ENCODE assay signal across 12 cellular contexts in the genomic region with DNA sequence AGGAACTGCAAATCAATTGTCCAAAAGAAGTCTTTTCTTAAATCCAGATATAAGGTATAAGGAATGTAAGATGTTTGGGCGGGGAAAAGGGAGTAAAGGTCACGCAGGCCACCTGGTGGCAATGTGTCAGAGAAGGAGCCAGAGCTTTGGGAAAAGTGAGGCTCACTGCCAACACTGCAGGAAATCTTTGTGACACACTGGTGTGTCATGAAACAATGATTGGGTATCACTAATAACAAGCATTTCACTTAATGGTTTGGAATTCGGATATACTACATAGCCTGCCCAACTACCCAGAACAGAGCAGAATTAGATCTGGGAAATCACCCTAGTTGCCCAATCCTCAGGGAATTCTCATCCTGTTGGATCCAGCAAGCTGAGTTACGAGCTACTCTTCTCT.
DNase-seq lines count a peak whose midpoint lies in the region; ATAC-seq, FAIRE-seq and TF ChIP-seq lines count a peak whose summit lies in the region.
"Had no signal": no experiment of that assay in that cellular context is flagged by ENCODE, and none has a peak within 500 bp of the region (broad histone marks: within the 10 kb centered on the region; RNA-seq: fewer than 3 reads in every experiment).

No MANE protein-coding gene starts in this region.

- CTCF ChIA-PET in Calu3 (lab: Charles Lee) (interaction anchor here (0.6 to 2.8 kb wide), 3 partner anchors 54 to 538 kb away, joined by 3 to 12 read pairs (median 5); no protein-coding TSS in a partner anchor), H1 (lab: Charles Lee; ENCODE audit: partially characterized antibody) (interaction anchor here (0.6 to 2.4 kb wide), 11 partner anchors 13 to 537 kb away, joined by 3 to 9 read pairs (median 4); no protein-coding TSS in a partner anchor)

- no peak overlapping the region for H4K91ac ChIP-seq in H1 (replicated peaks; ENCODE audit: insufficient read length, low read length)

- no peak overlapping the region for H3K4me3 Mint-ChIP-seq in Calu3 (ENCODE audit: low read depth, unreplicated experiment)
- no peak overlapping the region for H3K4me3 Mint-ChIP-seq in nephron
- H3K4me3 Mint-ChIP-seq in glutamatergic neuron (ENCODE audit: unreplicated experiment), result no peak overlapping the region

- no peaks in the 10 kb centered on the region for H3K27me3 Mint-ChIP-seq in Calu3 (ENCODE audit: unreplicated experiment)
- no peaks in the 10 kb centered on the region for H3K27me3 Mint-ChIP-seq in nephron (ENCODE audit: low read depth)
- H3K27me3 Mint-ChIP-seq in glutamatergic neuron (ENCODE audit: unreplicated experiment), result no peaks in the 10 kb centered on the region

- no peak overlapping the region for H3K18ac ChIP-seq in H1 (ENCODE audit: extremely low read depth, low read length)

- no peaks in the 10 kb centered on the region for H4K20me1 ChIP-seq in H1 (replicated peaks in 1 of 2; ENCODE audit: control insufficient read depth in 1 of 2, insufficient read depth in 2 of 2, low read length in 2 of 2)

- peaks cover 2% of the 10 kb centered on the region; the same call in 1 of the 2 replicates for H3K79me1 ChIP-seq in H1 (ENCODE audit: low read depth, low read length)

- H3K79me2 ChIP-seq in H1 (ENCODE audit: control insufficient read depth in 1 of 2, insufficient read depth in 2 of 2, low read length in 2 of 2), result peaks cover 0 to 4% of the 10 kb centered on the region in 2 experiments; a peak in 2 of 4 replicates

- H3K27ac Mint-ChIP-seq in Calu3 (ENCODE audit: unreplicated experiment) (no peak overlapping the region), nephron (peak overlapping the region; percentile 1 to 18 (median 14)), glutamatergic neuron (ENCODE audit: unreplicated experiment) (no peak overlapping the region)

- TF ChIP-seq CTCF in Calu3 (IDR thresholded peaks at IDR 0.05; ENCODE audit: unreplicated experiment) (no peak), H1 (IDR thresholded peaks at IDR 0.05; ENCODE audit: control extremely low read depth in 1 of 3, insufficient read depth in 1 of 3, low read depth in 1 of 3, low read length in 3 of 3) (peak; percentile 6 to 34 (median 32); a peak in 2 of 4 replicates), nephron (IDR thresholded peaks at IDR 0.05; ENCODE audit: unreplicated experiment in 3 of 3) (no peak), glutamatergic neuron (IDR thresholded peaks at IDR 0.05; ENCODE audit: partially characterized antibody, unreplicated experiment) (no peak)

- H3K36me3 Mint-ChIP-seq in Calu3 (ENCODE audit: insufficient read depth, unreplicated experiment), result no peaks in the 10 kb centered on the region
- H3K36me3 Mint-ChIP-seq in nephron (ENCODE audit: low read depth), result peaks cover 48% of the 10 kb centered on the region
- peaks cover 14% of the 10 kb centered on the region for H3K36me3 Mint-ChIP-seq in glutamatergic neuron (ENCODE audit: unreplicated experiment)

- intact Hi-C loops in Calu3 (cut with micrococcal nuclease; ENCODE audit: unreplicated experiment), result loop anchor here (2.0 kb wide), 1 partner anchor 320 kb away; no protein-coding TSS in a partner anchor

- H3K9me3 Mint-ChIP-seq in Calu3 (ENCODE audit: low read depth, unreplicated experiment) (no peaks in the 10 kb centered on the region), nephron (peaks cover 15% of the 10 kb centered on the region), glutamatergic neuron (ENCODE audit: unreplicated experiment) (peaks cover 7% of the 10 kb centered on the region)

- POLR2A ChIA-PET in H1 (lab: Charles Lee; ENCODE audit: partially characterized antibody), result interaction anchor here (3.2 kb wide), 1 partner anchor 25 kb away, joined by 13 read pairs; no protein-coding TSS in a partner anchor

- no peak overlapping the region for H3K4ac ChIP-seq in H1 (replicated peaks; ENCODE audit: insufficient read length, low read depth, low read length)

- H3K36me3 ChIP-seq in H1 (ENCODE audit: control insufficient read depth in 2 of 4, insufficient read depth in 4 of 4, low read length in 3 of 4), result peaks cover 0 to 12% (median 4%) of the 10 kb centered on the region in 4 experiments; a peak in 3 of 8 replicates

- TF ChIP-seq RAD21 in H1 (IDR thresholded peaks at IDR 0.05 in 1 of 2, conservative IDR thresholded peaks at IDR 0.05 in 1 of 2; ENCODE audit: low read depth in 2 of 2, low read length in 2 of 2), result peak; percentile 28 to 44

- H3K4me1 Mint-ChIP-seq in Calu3 (ENCODE audit: low read depth, unreplicated experiment) (peaks cover 33% of the 10 kb centered on the region), nephron (peaks cover 34% of the 10 kb centered on the region), glutamatergic neuron (ENCODE audit: low read depth, unreplicated experiment) (peaks cover 15% of the 10 kb centered on the region)

- WGBS in H1 (ENCODE audit: extremely low coverage in 1 of 2, insufficient coverage in 1 of 2, insufficient read length in 1 of 2, insufficient replicate concordance in 2 of 2, low coverage in 1 of 2, low lambda C conversion rate in 2 of 2, missing lambda C conversion rate in 1 of 2), 2 experiments, result 87% methylated on average over 4 of the region's 4 CpGs; no CpG with 5 or more reads in 1 of the 2 experiments

- no peaks in the 10 kb centered on the region for H3K27me3 ChIP-seq in H1 (replicated peaks in 1 of 4; ENCODE audit: control insufficient read depth in 3 of 4, extremely low read depth in 1 of 4, insufficient read depth in 3 of 4, low read length in 3 of 4)

- H3K4me1 ChIP-seq in H1 (replicated peaks in 1 of 4; ENCODE audit: control insufficient read depth in 3 of 4, insufficient read depth in 4 of 4, low read length in 3 of 4), result no peaks in the 10 kb centered on the region

- H2BK5ac ChIP-seq in H1 (ENCODE audit: low read depth, low read length), result no peak overlapping the region

- no peak for FAIRE-seq in H1 (lab: Jason Lieb, UNC)
- FAIRE-seq: TTC549 had no signal

- ATAC-seq in GM18498 (IDR thresholded peaks at IDR 0.05; ENCODE audit: unreplicated experiment), result no peak

- TF ChIP-seq POLR2A in H1 (IDR thresholded peaks at IDR 0.05; ENCODE audit: control extremely low read depth in 1 of 2, low read depth in 2 of 2, low read length in 2 of 2), result no peak

- no peak overlapping the region for H2AFZ ChIP-seq in H1 (ENCODE audit: low read length)

- no peak overlapping the region for H4K8ac ChIP-seq in H1 (ENCODE audit: extremely low read depth, insufficient read depth, low read length)

- H3K9me3 ChIP-seq in H1 (ENCODE audit: insufficient read depth in 2 of 2, low read depth in 1 of 2, low read length in 1 of 2), result peaks cover 0 to 5% of the 10 kb centered on the region in 2 experiments; a peak in 1 of 4 replicates
- H3K9me3 ChIP-seq: Caco-2 had no signal

- H4K5ac ChIP-seq in H1 (ENCODE audit: insufficient read length, low read depth, low read length), result no peak overlapping the region

- no peak overlapping the region for H2BK120ac ChIP-seq in H1 (replicated peaks; ENCODE audit: low read depth, low read length)

- no peak overlapping the region for H2BK12ac ChIP-seq in H1 (ENCODE audit: low read depth, low read length)

- H2BK20ac ChIP-seq in H1 (ENCODE audit: low read length), result no peak overlapping the region

- H3K23ac ChIP-seq in H1 (ENCODE audit: insufficient read length), result no peak overlapping the region

- no peaks in the 10 kb centered on the region for H3K23me2 ChIP-seq in H1 (ENCODE audit: low read depth, low read length)

- H3K27ac ChIP-seq in H1 (ENCODE audit: low read depth, low read length), result no peak overlapping the region

- no peak overlapping the region for H3K9ac ChIP-seq in H1 (replicated peaks in 1 of 4; ENCODE audit: extremely low read depth in 1 of 4, low read depth in 3 of 4, low read length in 3 of 4)

- no peak overlapping the region for H2BK15ac ChIP-seq in H1 (ENCODE audit: low read length)

- H3K4me2 ChIP-seq in H1 (ENCODE audit: insufficient read depth in 1 of 2, low read depth in 2 of 2, low read length in 2 of 2), result no peak overlapping the region

- no TSS peak for BruUV-seq in Calu3 (replicated peaks; lab: Mats Ljungman, UMichigan)

- no peak overlapping the region for H3K14ac ChIP-seq in H1 (ENCODE audit: insufficient read length)

- TF ChIP-seq EP300 in H1 (IDR thresholded peaks at IDR 0.05; ENCODE audit: borderline replicate concordance in 1 of 2, low read depth in 2 of 2, low read length in 2 of 2), result no peak

- DNase-seq in Calu3 (peak; percentile 26), NCI-H226 (peak; percentile 77), H1 (ENCODE audit: low read depth in 1 of 2, low spot score in 2 of 2) (no peak), HuH-7.5 (ENCODE audit: low spot score) (no peak), DMS 273 treated with DMSO at 0.1 percent for 48 hours (lab: John Stamatoyannopoulos, UW) (no peak), glutamatergic neuron (no peak)
- DNase-seq: activated T-cell treated with anti-CD3 and anti-CD28 coated beads, Interleukin-2, amount 50 U/mL, for 1 hour; stimulated activated CD4-positive, alpha-beta T cell treated with anti-CD3 and anti-CD28 coated beads, Interleukin-4, amount 100 ng/mL, for 1 hour had no signal

- no peak overlapping the region for H2AK5ac ChIP-seq in H1 (ENCODE audit: low read depth, low read length)

- no peak overlapping the region for H3K4me3 ChIP-seq in H1 (ENCODE audit: extremely low read depth in 1 of 4, insufficient read depth in 2 of 4, low read depth in 3 of 4, low read length in 4 of 4)

- H3K56ac ChIP-seq in H1 (replicated peaks; ENCODE audit: insufficient read length, low read depth, low read length), result no peak overlapping the region

TF ChIP-seq in H1, 55 proteins besides CTCF, POLR2A, EP300 and RAD21:
- TF ChIP-seq CEBPB (IDR thresholded peaks at IDR 0.05; ENCODE audit: low read depth, low read length), result 0 out of 2 replicates have a peak, but pooled peaks have one; percentile 14
- TF ChIP-seq, protein P1, sequence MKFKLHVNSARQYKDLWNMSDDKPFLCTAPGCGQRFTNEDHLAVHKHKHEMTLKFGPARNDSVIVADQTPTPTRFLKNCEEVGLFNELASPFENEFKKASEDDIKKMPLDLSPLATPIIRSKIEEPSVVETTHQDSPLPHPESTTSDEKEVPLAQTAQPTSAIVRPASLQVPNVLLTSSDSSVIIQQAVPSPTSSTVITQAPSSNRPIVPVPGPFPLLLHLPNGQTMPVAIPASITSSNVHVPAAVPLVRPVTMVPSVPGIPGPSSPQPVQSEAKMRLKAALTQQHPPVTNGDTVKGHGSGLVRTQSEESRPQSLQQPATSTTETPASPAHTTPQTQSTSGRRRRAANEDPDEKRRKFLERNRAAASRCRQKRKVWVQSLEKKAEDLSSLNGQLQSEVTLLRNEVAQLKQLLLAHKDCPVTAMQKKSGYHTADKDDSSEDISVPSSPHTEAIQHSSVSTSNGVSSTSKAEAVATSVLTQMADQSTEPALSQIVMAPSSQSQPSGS (IDR thresholded peaks at IDR 0.05; ENCODE audit: low read length), result no peak

Comparison
In these comparisons a context has a peak if more than half of its experiments do, and no peak if none do; other contexts are left out.
1. DNase-seq: peak in Calu3 (single experiment) and NCI-H226 (single experiment); none in H1 (0 of 2), HuH-7.5 (single experiment), DMS 273 treated with DMSO at 0.1 percent for 48 hours (single experiment) and glutamatergic neuron (single experiment).
2. H3K27ac Mint-ChIP-seq: peak in nephron (3 of 3); none in Calu3 (single experiment) and glutamatergic neuron (single experiment).
3. CTCF ChIP-seq: peak in H1 (3 of 3); none in Calu3 (single experiment), nephron (0 of 3) and glutamatergic neuron (single experiment).